ENCODE assay signal across 16 cellular contexts in genomic region chr2:240814280-240814679, GRCh38. TPM values are rescaled to one million over a fixed set of nuclear protein-coding genes. Genes with fewer than 3 reads are reported as not detected.
A peak's percentile ranks its signal among the peaks of the same experiment; 100 is the strongest.
DNase-seq lines count a peak whose midpoint lies in the region; ATAC-seq and TF ChIP-seq lines count a peak whose summit lies in the region.
"Had no signal": no experiment of that assay in that cellular context is flagged by ENCODE, and none has a peak within 500 bp of the region (broad histone marks: within the 10 kb centered on the region; RNA-seq: fewer than 3 reads in every experiment).

No MANE protein-coding gene starts in this region.

- no peak overlapping the region for H3K27ac ChIP-seq in HEK293 (ENCODE audit: extremely low read depth, low read depth, low read length)
- peak overlapping the region; percentile 11 for H3K27ac ChIP-seq in iPS-20b (ENCODE audit: low read length)

- no peak overlapping the region for H3K4me3 ChIP-seq in HEK293 (ENCODE audit: low read depth, low read length)
- H3K4me3 ChIP-seq in iPS-20b (ENCODE audit: low read length), result no peak overlapping the region
- H3K4me3 ChIP-seq: GM12878, K562 had no signal

- peak; percentile 5 for DNase-seq in 8988T
- DNase-seq in type B pancreatic cell (ENCODE audit: extremely low spot score, unreplicated experiment), result peak; percentile 13
- DNase-seq in activated T-cell treated with anti-CD3 and anti-CD28 coated beads, Interleukin-2, amount 50 U/mL, for 4 hours, result no peak
- DNase-seq in G401 (ENCODE audit: low spot score), result no peak
- DNase-seq in germinal center (ENCODE audit: low spot score), result no peak
- DNase-seq: C1 segment of cervical spinal cord, Calu3, DMS 273 treated with DMSO at 0.1 percent for 48 hours had no signal

- H3K9ac ChIP-seq in iPS-20b (ENCODE audit: low read depth, low read length), result no peak overlapping the region

- peak overlapping the region; percentile 29 for H3K27ac Mint-ChIP-seq in type B pancreatic cell
- H3K27ac Mint-ChIP-seq: B cell; CD4-positive, alpha-beta T cell had no signal

- H3K9me3 ChIP-seq in HEK293 (ENCODE audit: control insufficient read depth, insufficient read depth, low read depth, low read length) (no peaks in the 10 kb centered on the region), iPS-20b (ENCODE audit: insufficient read depth, low read depth, low read length) (peaks cover 8% of the 10 kb centered on the region; the same call in 1 of the 2 replicates)

- H3K27me3 ChIP-seq in iPS-20b (ENCODE audit: insufficient read depth, low read length), result peaks cover 7% of the 10 kb centered on the region; the same call in 1 of the 2 replicates

- in situ Hi-C loops in G401 (cut with HindIII; ENCODE audit: low sequenced_read_pairs), result no loop called here

- CTCF ChIA-PET in HEK293 (lab: Yijun Ruan, JAX), result interaction anchor here (0.5 to 0.6 kb wide), 3 partner anchors 9 to 79 kb away, joined by 3 to 5 read pairs (median 4); no protein-coding TSS in a partner anchor

- H3K4me1 ChIP-seq in HEK293 (ENCODE audit: control insufficient read depth, insufficient read depth, low read length) (no peaks in the 10 kb centered on the region), iPS-20b (ENCODE audit: insufficient read depth, low read length) (peaks cover 14% of the 10 kb centered on the region; the same call in 1 of the 2 replicates)

- H3K4me1 Mint-ChIP-seq in type B pancreatic cell (ENCODE audit: unreplicated experiment), result no peaks in the 10 kb centered on the region
- peaks cover 4% of the 10 kb centered on the region for H3K4me1 Mint-ChIP-seq in activated T-cell treated with anti-CD3 and anti-CD28 coated beads, Interleukin-2, amount 50 U/mL, for 4 hours (ENCODE audit: low read depth)

- H3K36me3 Mint-ChIP-seq in type B pancreatic cell, result peaks cover 20% of the 10 kb centered on the region
- H3K36me3 Mint-ChIP-seq in activated T-cell treated with anti-CD3 and anti-CD28 coated beads, Interleukin-2, amount 50 U/mL, for 4 hours (ENCODE audit: insufficient read depth), result no peaks in the 10 kb centered on the region

- H3K27me3 Mint-ChIP-seq in type B pancreatic cell, result peaks cover 12% of the 10 kb centered on the region
- H3K27me3 Mint-ChIP-seq in activated T-cell treated with anti-CD3 and anti-CD28 coated beads, Interleukin-2, amount 50 U/mL, for 4 hours (ENCODE audit: low read depth), result peaks cover 28% of the 10 kb centered on the region

- ATAC-seq in activated T-cell treated with anti-CD3 and anti-CD28 coated beads, Interleukin-2, amount 50 U/mL, for 4 hours, result no peak
- ATAC-seq: GM12878, K562 had no signal

- H3K36me3 ChIP-seq in HEK293 (ENCODE audit: control insufficient read depth in 2 of 2, insufficient read depth in 1 of 2, low read length in 2 of 2), result peaks cover 0 to 14% of the 10 kb centered on the region in 2 experiments; a peak in 2 of 3 replicates
- peaks cover 46% of the 10 kb centered on the region for H3K36me3 ChIP-seq in iPS-20b (ENCODE audit: insufficient read depth, low read depth, low read length)

- no peak overlapping the region for H3K4me3 Mint-ChIP-seq in type B pancreatic cell
- no peak overlapping the region for H3K4me3 Mint-ChIP-seq in activated T-cell treated with anti-CD3 and anti-CD28 coated beads, Interleukin-2, amount 50 U/mL, for 4 hours
- H3K4me3 Mint-ChIP-seq: B cell; CD4-positive, alpha-beta T cell; H9 had no signal

- peaks cover 9% of the 10 kb centered on the region for H3K9me3 Mint-ChIP-seq in type B pancreatic cell
- H3K9me3 Mint-ChIP-seq in activated T-cell treated with anti-CD3 and anti-CD28 coated beads, Interleukin-2, amount 50 U/mL, for 4 hours, result peaks cover 9% of the 10 kb centered on the region
- H3K9me3 Mint-ChIP-seq: CD4-positive, alpha-beta T cell had no signal

- POLR2A ChIA-PET in HEK293 (lab: Yijun Ruan, JAX), result no interaction called here

- TF ChIP-seq CTCF in HEK293 (tag by site-specific recombination; IDR thresholded peaks at IDR 0.05) (no peak), type B pancreatic cell (conservative IDR thresholded peaks at IDR 0.05) (no peak)

TF ChIP-seq in HEK293, 187 proteins besides CTCF, POLR2A, EP300 and RAD21:
- no peak for TF ChIP-seq INSM2 (tag by site-specific recombination; IDR thresholded peaks at IDR 0.05)
- 0 out of 2 replicates have a peak, but pooled peaks have one; percentile 65 for TF ChIP-seq ZNF624 (tag by site-specific recombination; IDR thresholded peaks at IDR 0.05)
- no peak for TF ChIP-seq GFI1B (tag by site-specific recombination; IDR thresholded peaks at IDR 0.05)
- no peak for TF ChIP-seq ZNF341 (tag by site-specific recombination; IDR thresholded peaks at IDR 0.05; ENCODE audit: low read depth)
- peak; percentile 81 for TF ChIP-seq SETDB1 (IDR thresholded peaks at IDR 0.05; ENCODE audit: insufficient read length, low read length)

RNA-seq across cellular contexts. Expression of gene KIF1A, which starts 5.7 kb away (rescaled TPM):
- 78.4 and 112 TPM in 2 replicates for total RNA-seq in type B pancreatic cell (ENCODE audit: low replicate concordance)
- 1 to 10 TPM; 2.5 to 4.5 (median 3.1) TPM for total RNA-seq in activated T-cell treated with anti-CD3 and anti-CD28 coated beads, Interleukin-2, amount 50 U/mL, for 4 hours
- 15.3 and 24.9 TPM in 2 replicates for total RNA-seq in G401 (2014; rRNA removed; shearing (Covaris generic))
- total RNA-seq: B cell; CD4-positive, alpha-beta T cell had no signal

RNA-seq across cellular contexts. Expression of gene AGXT, which starts 54.3 kb away (rescaled TPM):
- total RNA-seq in type B pancreatic cell (ENCODE audit: low replicate concordance), result 0.51 and 1.00 TPM in 2 replicates
- under 1 TPM; 0.33 to 0.43 (median 0.34) TPM for total RNA-seq in activated T-cell treated with anti-CD3 and anti-CD28 coated beads, Interleukin-2, amount 50 U/mL, for 4 hours
- total RNA-seq in G401 (2014; rRNA removed; shearing (Covaris generic)), result not detected in 2 replicates
- total RNA-seq: B cell; Calu3; CD4-positive, alpha-beta T cell; Daoy; H9 had no signal

Comparison
In these comparisons a context has a peak if more than half of its experiments do, and no peak if none do; other contexts are left out.
1. DNase-seq: peak in 8988T (single experiment) and type B pancreatic cell (single experiment); none in activated T-cell treated with anti-CD3 and anti-CD28 coated beads, Interleukin-2, amount 50 U/mL, for 4 hours (single experiment), G401 (single experiment) and germinal center (single experiment).